Comparison of ENCODE assay signal across 10 cellular contexts in the genomic region with DNA sequence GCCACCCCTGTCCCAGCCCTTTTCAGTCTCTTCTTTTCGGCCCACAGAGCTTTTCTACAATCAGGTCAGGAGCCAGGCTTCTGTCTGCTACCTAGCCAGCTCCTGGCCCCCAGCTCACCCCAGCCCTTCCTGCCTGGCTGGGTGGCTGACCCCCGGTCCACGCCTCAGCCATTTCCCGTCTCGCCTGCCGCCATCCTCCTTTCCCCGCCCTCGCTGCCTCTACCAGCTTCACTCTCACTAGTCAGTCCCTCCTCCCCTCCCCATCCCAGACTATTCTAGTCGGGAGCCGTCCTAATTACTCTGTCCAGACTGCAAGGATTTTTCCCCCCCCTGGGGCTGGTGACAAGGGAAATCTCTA. TPM values are rescaled to one million over a fixed set of nuclear protein-coding genes. Genes with fewer than 3 reads are reported as not detected.
DNase-seq lines count a peak whose midpoint lies in the region; ATAC-seq, FAIRE-seq and TF ChIP-seq lines count a peak whose summit lies in the region.
"Had no signal": no experiment of that assay in that cellular context is flagged by ENCODE, and none has a peak within 500 bp of the region (broad histone marks: within the 10 kb centered on the region; RNA-seq: fewer than 3 reads in every experiment).

No MANE protein-coding gene starts in this region.

- POLR2A ChIA-PET in activated CD4-positive, alpha-beta memory T cell treated with anti-CD3 and anti-CD28 coated beads for 36 hours (lab: Charles Lee) = interaction anchor here (1.0 to 3.2 kb wide), 3 partner anchors 30 to 116 kb away, joined by 4 to 11 read pairs (median 7); a partner anchor contains a TSS

- peaks cover 56% of the 10 kb centered on the region for H3K27me3 Mint-ChIP-seq in activated CD4-positive, alpha-beta memory T cell treated with anti-CD3 and anti-CD28 coated beads for 36 hours

- peaks cover 13% of the 10 kb centered on the region for H3K36me3 ChIP-seq in skeletal muscle satellite cell (ENCODE audit: insufficient read depth, low read length)
- H3K36me3 ChIP-seq in pancreas = no peaks in the 10 kb centered on the region

- H3K4me1 ChIP-seq in skeletal muscle satellite cell (ENCODE audit: control insufficient read depth, insufficient read depth, low read length) (peaks cover 27% of the 10 kb centered on the region), pancreas (peaks cover 0 to 22% (median 6%) of the 10 kb centered on the region in 3 donors)

- CTCF ChIA-PET in activated CD4-positive, alpha-beta memory T cell treated with anti-CD3 and anti-CD28 coated beads for 36 hours (lab: Charles Lee) = interaction anchor here (0.6 to 11.5 kb wide), 11 partner anchors 9 to 106 kb away, joined by 3 to 256 read pairs (median 4); a partner anchor contains a TSS

- peak overlapping the region; percentile 12 for H3K4me3 Mint-ChIP-seq in activated CD4-positive, alpha-beta memory T cell treated with anti-CD3 and anti-CD28 coated beads for 36 hours

- peaks cover 41% of the 10 kb centered on the region for H3K4me1 Mint-ChIP-seq in activated CD4-positive, alpha-beta memory T cell treated with anti-CD3 and anti-CD28 coated beads for 36 hours (ENCODE audit: low read depth)

- intact Hi-C loops in activated CD4-positive, alpha-beta memory T cell treated with anti-CD3 and anti-CD28 coated beads for 36 hours (cut with micrococcal nuclease) = loop anchor here (5.0 kb wide), 1 partner anchor 111 kb away; no protein-coding TSS in a partner anchor
- intact Hi-C loops in pancreas (cut with DNase I) = no loop called here

- no peak for FAIRE-seq in pancreas (lab: Jason Lieb, UNC)

- H3K27ac ChIP-seq in pancreas = no peak overlapping the region

- peaks cover 5% of the 10 kb centered on the region for H3K36me3 Mint-ChIP-seq in activated CD4-positive, alpha-beta memory T cell treated with anti-CD3 and anti-CD28 coated beads for 36 hours

- no peaks in the 10 kb centered on the region for H3K9me3 Mint-ChIP-seq in activated CD4-positive, alpha-beta memory T cell treated with anti-CD3 and anti-CD28 coated beads for 36 hours

- 13% methylated on average over 10 of the region's 10 CpGs for WGBS in pancreas, 2 donors

- 0 out of 2 replicates have a peak overlapping the region, but pooled peaks have one; percentile 15 for H3K4me3 ChIP-seq in iPS-18c (ENCODE audit: insufficient read depth, low read depth, low read length)
- H3K4me3 ChIP-seq in skeletal muscle satellite cell (ENCODE audit: low read length) = peak overlapping the region; percentile 46
- no peak overlapping the region for H3K4me3 ChIP-seq in pancreas

- TF ChIP-seq CTCF in pancreas (IDR thresholded peaks at IDR 0.05) = no peak

- peaks cover 5% of the 10 kb centered on the region for H3K9me3 ChIP-seq in iPS-18c (ENCODE audit: control insufficient read depth, insufficient read depth, low read length)
- H3K9me3 ChIP-seq in skeletal muscle satellite cell (replicated peaks; ENCODE audit: low read length) = no peaks in the 10 kb centered on the region
- no peaks in the 10 kb centered on the region for H3K9me3 ChIP-seq in pancreas

- H3K27ac Mint-ChIP-seq in activated CD4-positive, alpha-beta memory T cell treated with anti-CD3 and anti-CD28 coated beads for 36 hours = no peak overlapping the region

- ATAC-seq in pancreas = no peak
- no peak for ATAC-seq in HG02571 (IDR thresholded peaks at IDR 0.05; ENCODE audit: unreplicated experiment)

- H3K27me3 ChIP-seq in skeletal muscle satellite cell (ENCODE audit: control insufficient read depth, insufficient read depth, low read length) (peaks cover 38% of the 10 kb centered on the region), pancreas (peaks cover 0 to 27% (median 4%) of the 10 kb centered on the region in 4 donors)

- H3K4me2 ChIP-seq in skeletal muscle satellite cell (ENCODE audit: low read length) = peak overlapping the region; percentile 66

- DNase-seq in NCI-H748 (lab: John Stamatoyannopoulos, UW; ENCODE audit: unreplicated experiment) = peak; percentile 36
- no peak for DNase-seq in NCI-H748 treated with DMSO at 0.1 percent for 48 hours (lab: John Stamatoyannopoulos, UW)
- DNase-seq in activated CD4-positive, alpha-beta memory T cell treated with anti-CD3 and anti-CD28 coated beads for 36 hours = no peak
- no peak for DNase-seq in pancreas
- no peak for DNase-seq in NK-92 treated with Interleukin-12 subunit alpha and Interleukin-12 subunit beta, amount 100 ng/mL, for 24 hours (lab: John Stamatoyannopoulos, UW)
- DNase-seq: central memory CD4-positive, alpha-beta T cell; stimulated activated CD8-positive, alpha-beta memory T cell treated with anti-CD3 and anti-CD28 coated beads, Interleukin-4, amount 100 ng/mL, for 48 hours had no signal

- no peak overlapping the region for H3K9ac ChIP-seq in skeletal muscle satellite cell (ENCODE audit: low read depth, low read length)

RNA-seq across cellular contexts. Expression of a gene that starts 0.9 kb away (rescaled TPM):
- total RNA-seq in activated CD4-positive, alpha-beta memory T cell treated with anti-CD3 and anti-CD28 coated beads for 36 hours = not detected
- 0.25 TPM in 1 of 2 replicates, not detected in the other for total RNA-seq in skeletal muscle satellite cell (2012; rRNA removed)
- under 1 TPM in 5 of 6 donors, not detected in 1; 0.03 to 0.53 (median 0.24) TPM for total RNA-seq in pancreas
- polyA plus RNA-seq in pancreas = under 1 TPM; 0.11 to 0.14 TPM

RNA-seq across cellular contexts. Expression of a gene that starts 16.9 kb away (rescaled TPM):
- 10 to 100 TPM; 55.0 to 59.1 TPM for total RNA-seq in activated CD4-positive, alpha-beta memory T cell treated with anti-CD3 and anti-CD28 coated beads for 36 hours
- total RNA-seq in skeletal muscle satellite cell (2012; rRNA removed) = 37.8 and 39.8 TPM in 2 replicates
- 10 to 100 TPM; 12.9 to 37.6 (median 20.4) TPM for total RNA-seq in pancreas
- 10 to 100 TPM; 46.6 to 76.5 TPM for polyA plus RNA-seq in pancreas

RNA-seq across cellular contexts. Expression of a gene that starts 23.9 kb away (rescaled TPM):
- 10 to 100 TPM; 15.6 to 16.1 TPM for total RNA-seq in activated CD4-positive, alpha-beta memory T cell treated with anti-CD3 and anti-CD28 coated beads for 36 hours
- total RNA-seq in skeletal muscle satellite cell (2012; rRNA removed) = 0.44 and 0.51 TPM in 2 replicates
- under 1 TPM in 3 of 6 donors, not detected in 3; 0.14 to 0.25 (median 0.18) TPM for total RNA-seq in pancreas
- under 1 TPM; 0.38 to 0.63 TPM for polyA plus RNA-seq in pancreas

RNA-seq across cellular contexts. Expression of a gene that starts 33.1 kb away (rescaled TPM):
- total RNA-seq in activated CD4-positive, alpha-beta memory T cell treated with anti-CD3 and anti-CD28 coated beads for 36 hours = 10 to 100 TPM; 47.9 to 49.0 TPM
- total RNA-seq in skeletal muscle satellite cell (2012; rRNA removed) = 18.3 and 29.9 TPM in 2 replicates
- total RNA-seq in pancreas = 10 to 100 TPM; 35.8 to 53.0 (median 39.5) TPM
- polyA plus RNA-seq in pancreas = 10 to 100 TPM; 20.0 to 79.3 TPM

RNA-seq across cellular contexts. Expression of a gene that starts 37.5 kb away (rescaled TPM):
- total RNA-seq in activated CD4-positive, alpha-beta memory T cell treated with anti-CD3 and anti-CD28 coated beads for 36 hours = 1,000 to 10,000 TPM; 2,573 to 2,575 TPM
- 2,581 and 3,649 TPM in 2 replicates for total RNA-seq in skeletal muscle satellite cell (2012; rRNA removed)
- 100 to 1,000 TPM in 3 of 6 donors, 10 to 100 TPM in 3; 43.1 to 185 (median 108) TPM for total RNA-seq in pancreas
- polyA plus RNA-seq in pancreas = 100 to 1,000 TPM in 1 of 2 donors, 10 to 100 TPM in 1; 92.0 to 214 TPM

Comparison
In these comparisons a context has a peak if more than half of its experiments do, and no peak if none do; other contexts are left out.
1. H3K4me3 ChIP-seq: peak in iPS-18c (single experiment) and skeletal muscle satellite cell (single experiment); none in pancreas (0 of 4).
2. RNA of a gene that starts 23.9 kb away (total RNA-seq): 15.6 to 16.1 TPM in activated CD4-positive, alpha-beta memory T cell treated with anti-CD3 and anti-CD28 coated beads for 36 hours; 0.14 to 0.25 TPM in pancreas; every median in the first group is over 10 times any median in the second.